Comparison of ENCODE assay signal across 12 cellular contexts in the genomic region with DNA sequence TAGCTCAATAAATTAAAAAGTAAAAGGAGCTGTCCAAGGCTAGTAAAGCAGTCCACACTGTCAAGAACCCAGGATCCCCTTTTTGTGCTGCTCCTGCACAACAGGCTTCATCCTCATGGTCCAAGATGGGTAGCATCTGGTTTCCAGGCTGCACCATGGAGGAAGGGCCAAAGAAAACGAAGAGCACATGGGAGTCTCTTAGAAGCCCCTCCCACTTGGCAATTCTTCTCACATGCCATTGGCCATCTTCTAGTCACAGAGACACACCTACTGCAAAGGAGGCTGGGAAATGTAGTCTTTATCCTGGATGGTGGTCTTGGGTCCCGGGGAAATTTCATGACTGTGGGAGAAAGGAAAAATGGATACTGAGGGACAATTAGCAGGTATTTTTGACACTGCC. TPM values are rescaled to one million over a fixed set of nuclear protein-coding genes. Genes with fewer than 3 reads are reported as not detected.
DNase-seq lines count a peak whose midpoint lies in the region; ATAC-seq and TF ChIP-seq lines count a peak whose summit lies in the region.
"Had no signal": no experiment of that assay in that cellular context is flagged by ENCODE, and none has a peak within 500 bp of the region (broad histone marks: within the 10 kb centered on the region; RNA-seq: fewer than 3 reads in every experiment).

No MANE protein-coding gene starts in this region.

- TF ChIP-seq CTCF in endodermal cell (conservative IDR thresholded peaks at IDR 0.05) = no peak

- no peaks in the 10 kb centered on the region for H3K9me3 ChIP-seq in endodermal cell (ENCODE audit: control insufficient read depth, low read length)

- H3K9ac ChIP-seq in endodermal cell (ENCODE audit: extremely low read depth, low read length, poor library complexity, severe bottlenecking) = no peak overlapping the region

- peaks cover 13% of the 10 kb centered on the region for H3K27me3 Mint-ChIP-seq in endodermal cell (ENCODE audit: insufficient read depth)

- no peaks in the 10 kb centered on the region for H3K36me3 ChIP-seq in endodermal cell (ENCODE audit: control insufficient read depth, insufficient read depth, low read length)

- no peak overlapping the region for H3K27ac Mint-ChIP-seq in endodermal cell
- H3K27ac Mint-ChIP-seq: stimulated activated memory B cell treated with anti-CD40 and anti-IgM and Interleukin-4, amounts not matched to agents 10 μg/mL and 1 μg/mL and 100 μg/mL, for 72 hours had no signal

- H3K27ac ChIP-seq in endodermal cell (ENCODE audit: low read depth, low read length) = no peak overlapping the region

- no peaks in the 10 kb centered on the region for H3K4me1 ChIP-seq in endodermal cell (ENCODE audit: control insufficient read depth, insufficient read depth, low read length)

- DNase-seq in A172 (ENCODE audit: low spot score) (peak; percentile 66), NCI-H2171 treated with DMSO at 0.1 percent for 48 hours (lab: John Stamatoyannopoulos, UW) (peak; percentile 90), endodermal cell (peak; percentile 74), SHP77 treated with DMSO at 0.1 percent for 48 hours (lab: John Stamatoyannopoulos, UW) (no peak), NK-92 (lab: John Stamatoyannopoulos, UW; ENCODE audit: unreplicated experiment) (no peak)
- DNase-seq: amniotic stem cell, COR-L47, right cardiac atrium had no signal

- H3K4me3 ChIP-seq in endodermal cell (ENCODE audit: low read length) = no peak overlapping the region

- no peak overlapping the region for H3K4me3 Mint-ChIP-seq in endodermal cell
- H3K4me3 Mint-ChIP-seq: stimulated activated memory B cell treated with anti-CD40 and anti-IgM and Interleukin-4, amounts not matched to agents 10 μg/mL and 1 μg/mL and 100 μg/mL, for 72 hours had no signal

- H3K27me3 ChIP-seq in endodermal cell (ENCODE audit: control insufficient read depth, insufficient read depth, low read length, poor library complexity, severe bottlenecking) = no peaks in the 10 kb centered on the region

- 40 to 70% methylated on average over 1 to 2 of the region's 2 CpGs for WGBS in endodermal cell (ENCODE audit: insufficient coverage in 1 of 2, insufficient read length in 1 of 2), 2 experiments

- H3K9me3 Mint-ChIP-seq in endodermal cell = no peaks in the 10 kb centered on the region

- ATAC-seq in GM19351 (IDR thresholded peaks at IDR 0.05; ENCODE audit: unreplicated experiment) (peak; percentile 63), GM18873 (IDR thresholded peaks at IDR 0.05; ENCODE audit: low FRiP score, unreplicated experiment) (no peak), HG02973 (IDR thresholded peaks at IDR 0.05; ENCODE audit: unreplicated experiment) (no peak)
- ATAC-seq: stimulated activated memory B cell treated with anti-CD40 and anti-IgM and Interleukin-4, amounts not matched to agents 10 μg/mL and 1 μg/mL and 100 μg/mL, for 72 hours had no signal

- H3K4me1 Mint-ChIP-seq in endodermal cell = no peaks in the 10 kb centered on the region

- H3K36me3 Mint-ChIP-seq in endodermal cell (ENCODE audit: low read depth) = no peaks in the 10 kb centered on the region
- H3K36me3 Mint-ChIP-seq: stimulated activated memory B cell treated with anti-CD40 and anti-IgM and Interleukin-4, amounts not matched to agents 10 μg/mL and 1 μg/mL and 100 μg/mL, for 72 hours had no signal

RNA-seq across cellular contexts. Expression of a gene that starts 37.8 kb away (rescaled TPM):
- total RNA-seq in A172 (2014; rRNA removed; shearing (Covaris generic)) = 2.5 and 5.3 TPM in 2 replicates
- 1 to 10 TPM; 5.3 to 7.2 TPM for total RNA-seq in endodermal cell
- polyA plus RNA-seq in endodermal cell (2013, experiment 1 of 2) = 8.3 TPM
- 9.9 TPM for polyA plus RNA-seq in endodermal cell (2013, experiment 2 of 2)

RNA-seq across cellular contexts. Expression of a gene that starts 44.7 kb away (rescaled TPM):
- 121 TPM in 2 replicates for total RNA-seq in A172 (2014; rRNA removed; shearing (Covaris generic))
- total RNA-seq in endodermal cell = 10 to 100 TPM; 32.3 to 53.5 TPM
- polyA plus RNA-seq in endodermal cell (2013, experiment 1 of 2) = 34.0 TPM
- polyA plus RNA-seq in endodermal cell (2013, experiment 2 of 2) = 31.4 TPM

Comparison
In these comparisons a context has a peak if more than half of its experiments do, and no peak if none do; other contexts are left out.
1. DNase-seq: peak in A172 (single experiment), NCI-H2171 treated with DMSO at 0.1 percent for 48 hours (single experiment) and endodermal cell (single experiment); none in SHP77 treated with DMSO at 0.1 percent for 48 hours (single experiment) and NK-92 (single experiment).